ENCODE assay signal across 1 cellular context in the genomic region with DNA sequence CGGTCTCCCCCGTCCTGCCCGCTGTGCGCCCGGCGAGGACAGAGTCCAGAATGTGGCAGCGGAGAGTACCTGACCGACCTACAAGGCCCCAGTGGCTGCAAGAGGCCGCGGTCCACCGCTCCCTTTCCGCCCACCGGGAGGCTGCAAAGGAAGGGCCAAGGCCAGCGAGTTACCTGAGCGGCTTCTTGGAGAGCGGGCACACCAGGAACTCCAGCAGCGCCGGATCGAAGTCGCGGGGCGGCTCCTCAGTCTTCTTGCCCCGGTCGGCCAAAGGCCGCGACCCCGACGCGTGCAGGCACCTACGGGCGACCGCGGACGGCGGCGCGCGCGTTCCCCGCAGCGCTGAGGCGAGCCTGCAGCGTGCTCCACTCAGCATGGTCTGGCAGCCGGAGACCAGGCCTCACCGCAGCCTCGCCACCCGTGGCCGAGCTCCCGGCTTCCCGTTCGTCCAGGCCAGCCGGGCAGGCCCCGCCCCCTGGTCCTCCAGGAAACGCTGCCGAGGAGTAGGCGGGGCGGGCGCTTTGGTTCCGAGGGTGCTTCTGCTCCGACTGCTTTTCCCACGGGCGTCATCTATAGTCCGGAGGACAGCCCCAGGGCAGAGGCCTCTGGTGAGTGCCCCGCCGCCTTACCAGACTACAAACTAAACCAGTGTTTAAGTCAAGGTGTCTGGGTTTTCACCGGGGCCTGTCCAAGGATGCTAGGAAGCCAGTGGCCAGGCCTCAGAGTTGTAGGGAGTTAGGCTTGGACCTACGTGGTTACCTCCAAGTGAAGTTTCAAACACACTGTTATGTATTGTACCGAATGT.
TF ChIP-seq lines count a peak whose summit lies in the region.

A gene with protein sequence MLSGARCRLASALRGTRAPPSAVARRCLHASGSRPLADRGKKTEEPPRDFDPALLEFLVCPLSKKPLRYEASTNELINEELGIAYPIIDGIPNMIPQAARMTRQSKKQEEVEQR (minus strand): TSS at position 452 of the 805 bp plus-strand sequence. CDS start 76 bp downstream, at position 376.

TF ChIP-seq in H1, 55 proteins besides CTCF, POLR2A, EP300 and RAD21:
- TF ChIP-seq JUND (IDR thresholded peaks at IDR 0.05; ENCODE audit: low read length), result no peak
- peak; percentile 97 for TF ChIP-seq PHF8 (conservative IDR thresholded peaks at IDR 0.05; ENCODE audit: low read depth, low read length)
- peak; percentile 93 for TF ChIP-seq POLR2AphosphoS5 (IDR thresholded peaks at IDR 0.05; ENCODE audit: low read depth, low read length)
- peak; percentile 95 for TF ChIP-seq RBBP5 (IDR thresholded peaks at IDR 0.05; ENCODE audit: borderline replicate concordance, low read depth, low read length)
- TF ChIP-seq, protein P1, sequence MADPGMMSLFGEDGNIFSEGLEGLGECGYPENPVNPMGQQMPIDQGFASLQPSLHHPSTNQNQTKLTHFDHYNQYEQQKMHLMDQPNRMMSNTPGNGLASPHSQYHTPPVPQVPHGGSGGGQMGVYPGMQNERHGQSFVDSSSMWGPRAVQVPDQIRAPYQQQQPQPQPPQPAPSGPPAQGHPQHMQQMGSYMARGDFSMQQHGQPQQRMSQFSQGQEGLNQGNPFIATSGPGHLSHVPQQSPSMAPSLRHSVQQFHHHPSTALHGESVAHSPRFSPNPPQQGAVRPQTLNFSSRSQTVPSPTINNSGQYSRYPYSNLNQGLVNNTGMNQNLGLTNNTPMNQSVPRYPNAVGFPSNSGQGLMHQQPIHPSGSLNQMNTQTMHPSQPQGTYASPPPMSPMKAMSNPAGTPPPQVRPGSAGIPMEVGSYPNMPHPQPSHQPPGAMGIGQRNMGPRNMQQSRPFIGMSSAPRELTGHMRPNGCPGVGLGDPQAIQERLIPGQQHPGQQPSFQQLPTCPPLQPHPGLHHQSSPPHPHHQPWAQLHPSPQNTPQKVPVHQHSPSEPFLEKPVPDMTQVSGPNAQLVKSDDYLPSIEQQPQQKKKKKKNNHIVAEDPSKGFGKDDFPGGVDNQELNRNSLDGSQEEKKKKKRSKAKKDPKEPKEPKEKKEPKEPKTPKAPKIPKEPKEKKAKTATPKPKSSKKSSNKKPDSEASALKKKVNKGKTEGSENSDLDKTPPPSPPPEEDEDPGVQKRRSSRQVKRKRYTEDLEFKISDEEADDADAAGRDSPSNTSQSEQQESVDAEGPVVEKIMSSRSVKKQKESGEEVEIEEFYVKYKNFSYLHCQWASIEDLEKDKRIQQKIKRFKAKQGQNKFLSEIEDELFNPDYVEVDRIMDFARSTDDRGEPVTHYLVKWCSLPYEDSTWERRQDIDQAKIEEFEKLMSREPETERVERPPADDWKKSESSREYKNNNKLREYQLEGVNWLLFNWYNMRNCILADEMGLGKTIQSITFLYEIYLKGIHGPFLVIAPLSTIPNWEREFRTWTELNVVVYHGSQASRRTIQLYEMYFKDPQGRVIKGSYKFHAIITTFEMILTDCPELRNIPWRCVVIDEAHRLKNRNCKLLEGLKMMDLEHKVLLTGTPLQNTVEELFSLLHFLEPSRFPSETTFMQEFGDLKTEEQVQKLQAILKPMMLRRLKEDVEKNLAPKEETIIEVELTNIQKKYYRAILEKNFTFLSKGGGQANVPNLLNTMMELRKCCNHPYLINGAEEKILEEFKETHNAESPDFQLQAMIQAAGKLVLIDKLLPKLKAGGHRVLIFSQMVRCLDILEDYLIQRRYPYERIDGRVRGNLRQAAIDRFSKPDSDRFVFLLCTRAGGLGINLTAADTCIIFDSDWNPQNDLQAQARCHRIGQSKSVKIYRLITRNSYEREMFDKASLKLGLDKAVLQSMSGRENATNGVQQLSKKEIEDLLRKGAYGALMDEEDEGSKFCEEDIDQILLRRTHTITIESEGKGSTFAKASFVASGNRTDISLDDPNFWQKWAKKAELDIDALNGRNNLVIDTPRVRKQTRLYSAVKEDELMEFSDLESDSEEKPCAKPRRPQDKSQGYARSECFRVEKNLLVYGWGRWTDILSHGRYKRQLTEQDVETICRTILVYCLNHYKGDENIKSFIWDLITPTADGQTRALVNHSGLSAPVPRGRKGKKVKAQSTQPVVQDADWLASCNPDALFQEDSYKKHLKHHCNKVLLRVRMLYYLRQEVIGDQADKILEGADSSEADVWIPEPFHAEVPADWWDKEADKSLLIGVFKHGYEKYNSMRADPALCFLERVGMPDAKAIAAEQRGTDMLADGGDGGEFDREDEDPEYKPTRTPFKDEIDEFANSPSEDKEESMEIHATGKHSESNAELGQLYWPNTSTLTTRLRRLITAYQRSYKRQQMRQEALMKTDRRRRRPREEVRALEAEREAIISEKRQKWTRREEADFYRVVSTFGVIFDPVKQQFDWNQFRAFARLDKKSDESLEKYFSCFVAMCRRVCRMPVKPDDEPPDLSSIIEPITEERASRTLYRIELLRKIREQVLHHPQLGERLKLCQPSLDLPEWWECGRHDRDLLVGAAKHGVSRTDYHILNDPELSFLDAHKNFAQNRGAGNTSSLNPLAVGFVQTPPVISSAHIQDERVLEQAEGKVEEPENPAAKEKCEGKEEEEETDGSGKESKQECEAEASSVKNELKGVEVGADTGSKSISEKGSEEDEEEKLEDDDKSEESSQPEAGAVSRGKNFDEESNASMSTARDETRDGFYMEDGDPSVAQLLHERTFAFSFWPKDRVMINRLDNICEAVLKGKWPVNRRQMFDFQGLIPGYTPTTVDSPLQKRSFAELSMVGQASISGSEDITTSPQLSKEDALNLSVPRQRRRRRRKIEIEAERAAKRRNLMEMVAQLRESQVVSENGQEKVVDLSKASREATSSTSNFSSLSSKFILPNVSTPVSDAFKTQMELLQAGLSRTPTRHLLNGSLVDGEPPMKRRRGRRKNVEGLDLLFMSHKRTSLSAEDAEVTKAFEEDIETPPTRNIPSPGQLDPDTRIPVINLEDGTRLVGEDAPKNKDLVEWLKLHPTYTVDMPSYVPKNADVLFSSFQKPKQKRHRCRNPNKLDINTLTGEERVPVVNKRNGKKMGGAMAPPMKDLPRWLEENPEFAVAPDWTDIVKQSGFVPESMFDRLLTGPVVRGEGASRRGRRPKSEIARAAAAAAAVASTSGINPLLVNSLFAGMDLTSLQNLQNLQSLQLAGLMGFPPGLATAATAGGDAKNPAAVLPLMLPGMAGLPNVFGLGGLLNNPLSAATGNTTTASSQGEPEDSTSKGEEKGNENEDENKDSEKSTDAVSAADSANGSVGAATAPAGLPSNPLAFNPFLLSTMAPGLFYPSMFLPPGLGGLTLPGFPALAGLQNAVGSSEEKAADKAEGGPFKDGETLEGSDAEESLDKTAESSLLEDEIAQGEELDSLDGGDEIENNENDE (IDR thresholded peaks at IDR 0.05; ENCODE audit: insufficient replicate concordance, low read length), result no peak
- no peak for TF ChIP-seq SRF (IDR thresholded peaks at IDR 0.05; ENCODE audit: low read depth, low read length)
- TF ChIP-seq, protein P2, sequence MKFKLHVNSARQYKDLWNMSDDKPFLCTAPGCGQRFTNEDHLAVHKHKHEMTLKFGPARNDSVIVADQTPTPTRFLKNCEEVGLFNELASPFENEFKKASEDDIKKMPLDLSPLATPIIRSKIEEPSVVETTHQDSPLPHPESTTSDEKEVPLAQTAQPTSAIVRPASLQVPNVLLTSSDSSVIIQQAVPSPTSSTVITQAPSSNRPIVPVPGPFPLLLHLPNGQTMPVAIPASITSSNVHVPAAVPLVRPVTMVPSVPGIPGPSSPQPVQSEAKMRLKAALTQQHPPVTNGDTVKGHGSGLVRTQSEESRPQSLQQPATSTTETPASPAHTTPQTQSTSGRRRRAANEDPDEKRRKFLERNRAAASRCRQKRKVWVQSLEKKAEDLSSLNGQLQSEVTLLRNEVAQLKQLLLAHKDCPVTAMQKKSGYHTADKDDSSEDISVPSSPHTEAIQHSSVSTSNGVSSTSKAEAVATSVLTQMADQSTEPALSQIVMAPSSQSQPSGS (IDR thresholded peaks at IDR 0.05; ENCODE audit: low read length), result no peak
- TF ChIP-seq HDAC2 (IDR thresholded peaks at IDR 0.05; ENCODE audit: borderline replicate concordance in 1 of 2, low read depth in 2 of 2, low read length in 2 of 2), result peak in 1 of 2 experiments; percentile 81; a peak in 1 of 4 replicates
- no peak for TF ChIP-seq HDAC6 (IDR thresholded peaks at IDR 0.05; ENCODE audit: low read depth, low read length)
- no peak for TF ChIP-seq JUN (IDR thresholded peaks at IDR 0.05; ENCODE audit: low read depth, low read length)
- no peak for TF ChIP-seq BRCA1 (IDR thresholded peaks at IDR 0.05; ENCODE audit: low read depth, low read length)
- TF ChIP-seq NANOG (IDR thresholded peaks at IDR 0.05; ENCODE audit: insufficient read depth, low read depth, low read length, poor library complexity, severe bottlenecking), result no peak
- TF ChIP-seq TBP (IDR thresholded peaks at IDR 0.05; ENCODE audit: low read depth, low read length), result peak; percentile 85
- no peak for TF ChIP-seq EZH2 (IDR thresholded peaks at IDR 0.05; ENCODE audit: low read depth, low read length, severe bottlenecking)
- no peak for TF ChIP-seq FOSL1 (IDR thresholded peaks at IDR 0.05; ENCODE audit: insufficient read depth, low read depth, low read length)
- TF ChIP-seq MAFK (IDR thresholded peaks at IDR 0.05; ENCODE audit: low read depth, low read length), result no peak
- peak; percentile 89 for TF ChIP-seq TAF1 (IDR thresholded peaks at IDR 0.05; ENCODE audit: low read depth, low read length)
- TF ChIP-seq GABPA (IDR thresholded peaks at IDR 0.05; ENCODE audit: borderline replicate concordance, insufficient read depth, low read length), result 0 out of 2 replicates have a peak, but pooled peaks have one; percentile 24
- peak; percentile 23 to 86; a peak in 2 of 4 replicates for TF ChIP-seq SIN3A (conservative IDR thresholded peaks at IDR 0.05 in 1 of 2, IDR thresholded peaks at IDR 0.05 in 1 of 2; ENCODE audit: low read depth in 1 of 2, low read length in 2 of 2)
- TF ChIP-seq SP1 (IDR thresholded peaks at IDR 0.05; ENCODE audit: low read depth, low read length), result peak; percentile 55; the same call in 1 of the 2 replicates
- TF ChIP-seq KDM4A (IDR thresholded peaks at IDR 0.05; ENCODE audit: low read depth, low read length, severe bottlenecking), result peak; percentile 93
- TF ChIP-seq ASH2L (IDR thresholded peaks at IDR 0.05; ENCODE audit: low read length), result peak; percentile 93
- TF ChIP-seq YY1 (IDR thresholded peaks at IDR 0.05; ENCODE audit: low read depth, low read length), result no peak
- TF ChIP-seq SAP30 (IDR thresholded peaks at IDR 0.05; ENCODE audit: insufficient read depth, insufficient replicate concordance, low read length), result no peak
- peak; percentile 57 for TF ChIP-seq TAF7 (optimal IDR thresholded peaks at IDR 0.05; ENCODE audit: borderline replicate concordance, low read depth, low read length)
- TF ChIP-seq CEBPB (IDR thresholded peaks at IDR 0.05; ENCODE audit: low read depth, low read length), result no peak
- TF ChIP-seq TCF12 (IDR thresholded peaks at IDR 0.05; ENCODE audit: low read depth, low read length), result no peak
- no peak for TF ChIP-seq BACH1 (IDR thresholded peaks at IDR 0.05; ENCODE audit: low read length)
- TF ChIP-seq, protein P3, sequence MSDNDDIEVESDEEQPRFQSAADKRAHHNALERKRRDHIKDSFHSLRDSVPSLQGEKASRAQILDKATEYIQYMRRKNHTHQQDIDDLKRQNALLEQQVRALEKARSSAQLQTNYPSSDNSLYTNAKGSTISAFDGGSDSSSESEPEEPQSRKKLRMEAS (IDR thresholded peaks at IDR 0.05), result peak; percentile 78
- TF ChIP-seq EGR1 (IDR thresholded peaks at IDR 0.05; ENCODE audit: borderline replicate concordance, low read depth, low read length), result peak; percentile 47; the same call in 1 of the 2 replicates
- TF ChIP-seq, protein P4, sequence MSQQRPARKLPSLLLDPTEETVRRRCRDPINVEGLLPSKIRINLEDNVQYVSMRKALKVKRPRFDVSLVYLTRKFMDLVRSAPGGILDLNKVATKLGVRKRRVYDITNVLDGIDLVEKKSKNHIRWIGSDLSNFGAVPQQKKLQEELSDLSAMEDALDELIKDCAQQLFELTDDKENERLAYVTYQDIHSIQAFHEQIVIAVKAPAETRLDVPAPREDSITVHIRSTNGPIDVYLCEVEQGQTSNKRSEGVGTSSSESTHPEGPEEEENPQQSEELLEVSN (IDR thresholded peaks at IDR 0.05), result peak; percentile 17; the same call in 1 of the 2 replicates
- no peak for TF ChIP-seq RNF2 (IDR thresholded peaks at IDR 0.05; ENCODE audit: borderline replicate concordance, low read depth, low read length, missing control alignments, poor library complexity, severe bottlenecking)
TF ChIP-seq in H1: peak in this region for 15.
